13 cellular contexts compared by ENCODE assay signal in the genomic region with DNA sequence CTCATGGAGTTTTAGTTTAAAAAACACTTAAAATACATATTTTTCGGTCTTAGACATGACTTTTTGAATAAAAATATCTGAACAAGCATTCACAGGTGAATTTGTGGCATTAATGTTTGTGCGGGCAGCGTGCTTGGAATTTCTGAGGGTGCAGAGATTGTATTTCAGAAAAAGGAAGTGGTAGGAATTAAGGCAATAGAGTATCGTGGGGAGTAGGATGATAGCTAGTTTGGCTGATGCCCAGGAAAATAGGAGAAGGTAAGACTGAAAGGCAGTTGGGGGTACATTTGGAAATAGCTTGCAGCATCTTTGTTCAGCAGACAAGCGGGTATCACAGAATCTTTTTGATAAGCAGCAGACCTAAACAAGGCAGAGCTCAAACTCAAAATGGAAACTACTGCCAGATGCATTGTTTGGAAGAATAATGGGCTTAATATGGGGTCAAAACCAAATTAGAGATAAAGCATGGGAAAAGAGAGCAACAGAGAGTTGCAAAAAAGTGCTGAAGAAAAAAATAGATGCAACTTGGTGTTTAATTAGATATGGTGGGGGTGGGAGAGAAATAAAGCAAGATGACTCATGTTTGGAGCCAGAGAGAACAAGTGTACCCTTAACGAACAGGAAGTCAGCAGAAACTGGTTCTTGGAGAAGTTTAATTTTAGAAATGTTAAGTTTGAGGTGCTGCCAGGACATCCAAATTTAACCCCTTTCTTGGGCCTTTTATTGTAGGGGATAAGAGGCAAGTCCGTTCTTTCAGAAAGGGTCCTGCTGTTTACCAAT.
DNase-seq lines count a peak whose midpoint lies in the region; ATAC-seq, FAIRE-seq and TF ChIP-seq lines count a peak whose summit lies in the region.
"Had no signal": no experiment of that assay in that cellular context is flagged by ENCODE, and none has a peak within 500 bp of the region (broad histone marks: within the 10 kb centered on the region; RNA-seq: fewer than 3 reads in every experiment).

No MANE protein-coding gene starts in this region.

- no peaks in the 10 kb centered on the region for H3K27me3 Mint-ChIP-seq in CD8-positive, alpha-beta T cell (ENCODE audit: low read depth)
- no peaks in the 10 kb centered on the region for H3K27me3 Mint-ChIP-seq in naive thymus-derived CD8-positive, alpha-beta T cell
- peaks cover 3% of the 10 kb centered on the region for H3K27me3 Mint-ChIP-seq in activated T-helper 2 cell treated with anti-CD3 and anti-CD28 coated beads, Interferon-gamma antibody, Interleukin-2, Interleukin-4, amounts not matched to agents 10 μg/mL and 5 μg/mL and 100 μg/mL, durations not matched to agents 14 hours and 24 hours and 36 hours (ENCODE audit: low read depth)
- H3K27me3 Mint-ChIP-seq: activated naive CD8-positive, alpha-beta T cell had no signal

- no peaks in the 10 kb centered on the region for H3K27me3 ChIP-seq in CD8-positive, alpha-beta T cell (ENCODE audit: insufficient read depth, low read length)
- no peaks in the 10 kb centered on the region for H3K27me3 ChIP-seq in endothelial cell of umbilical vein (ENCODE audit: control insufficient read depth in 2 of 2, insufficient read depth in 2 of 2, low read length in 2 of 2)
- H3K27me3 ChIP-seq: esophagus muscularis mucosa had no signal

- TF ChIP-seq POLR2A in NB4 (IDR thresholded peaks at IDR 0.05; ENCODE audit: extremely low read depth, insufficient read length) (no peak), endothelial cell of umbilical vein (IDR thresholded peaks at IDR 0.05; ENCODE audit: low read depth, low read length) (no peak)

- no peak for DNase-seq in CD8-positive, alpha-beta T cell
- peak; percentile 64 for DNase-seq in NB4 (ENCODE audit: low read depth)
- DNase-seq in endothelial cell of umbilical vein (ENCODE audit: low read depth, low spot score) = no peak
- DNase-seq in naive thymus-derived CD8-positive, alpha-beta T cell = no peak
- no peak for DNase-seq in activated T-helper 2 cell treated with anti-CD3 and anti-CD28 coated beads, Interferon-gamma antibody, Interleukin-2, Interleukin-4, amounts not matched to agents 10 μg/mL and 5 μg/mL and 100 μg/mL, durations not matched to agents 14 hours and 24 hours and 36 hours (ENCODE audit: low spot score)
- DNase-seq in activated CD4-positive, CD25-positive, alpha-beta regulatory T cell (lab: John Stamatoyannopoulos, UW) = no peak
- DNase-seq: activated CD4-positive, alpha-beta T cell treated with anti-CD3 and anti-CD28 coated beads for 48 hours; NCI-H1436 treated with DMSO at 0.1 percent for 48 hours had no signal

- no peaks in the 10 kb centered on the region for H3K79me2 ChIP-seq in endothelial cell of umbilical vein (ENCODE audit: control insufficient read depth, insufficient read depth, low read length)

- no peaks in the 10 kb centered on the region for H3K9me1 ChIP-seq in endothelial cell of umbilical vein (replicated peaks; ENCODE audit: control insufficient read depth, extremely low read depth, insufficient read depth, low read length)

- no peak overlapping the region for H3K4me3 ChIP-seq in CD8-positive, alpha-beta T cell (ENCODE audit: low read depth, low read length)
- H3K4me3 ChIP-seq in NB4 (ENCODE audit: low read depth, low read length) (peak overlapping the region; percentile 63), endothelial cell of umbilical vein (replicated peaks in 1 of 3; ENCODE audit: insufficient read depth in 1 of 3, low read depth in 1 of 3, low read length in 3 of 3) (no peak overlapping the region)
- H3K4me3 ChIP-seq: esophagus muscularis mucosa, skin epidermis had no signal

- no peak overlapping the region for H3K4me2 ChIP-seq in endothelial cell of umbilical vein (ENCODE audit: insufficient read depth, low read length)

- H4K20me1 ChIP-seq in endothelial cell of umbilical vein (replicated peaks; ENCODE audit: control insufficient read depth, extremely low read depth, insufficient read depth, low read length) = no peaks in the 10 kb centered on the region

- H3K9me3 Mint-ChIP-seq in CD8-positive, alpha-beta T cell = no peaks in the 10 kb centered on the region
- peaks cover 0 to 3% (median 0%) of the 10 kb centered on the region in 9 donors for H3K9me3 Mint-ChIP-seq in naive thymus-derived CD8-positive, alpha-beta T cell
- no peaks in the 10 kb centered on the region for H3K9me3 Mint-ChIP-seq in activated T-helper 2 cell treated with anti-CD3 and anti-CD28 coated beads, Interferon-gamma antibody, Interleukin-2, Interleukin-4, amounts not matched to agents 10 μg/mL and 5 μg/mL and 100 μg/mL, durations not matched to agents 14 hours and 24 hours and 36 hours

- H3K9ac ChIP-seq in endothelial cell of umbilical vein (replicated peaks; ENCODE audit: extremely low read depth, insufficient read depth, low read length) = no peak overlapping the region

- H3K4me1 Mint-ChIP-seq in CD8-positive, alpha-beta T cell (ENCODE audit: low read depth) = peaks cover 13% of the 10 kb centered on the region
- peaks cover 11 to 18% (median 15%) of the 10 kb centered on the region in 4 donors for H3K4me1 Mint-ChIP-seq in naive thymus-derived CD8-positive, alpha-beta T cell
- peaks cover 11% of the 10 kb centered on the region for H3K4me1 Mint-ChIP-seq in activated T-helper 2 cell treated with anti-CD3 and anti-CD28 coated beads, Interferon-gamma antibody, Interleukin-2, Interleukin-4, amounts not matched to agents 10 μg/mL and 5 μg/mL and 100 μg/mL, durations not matched to agents 14 hours and 24 hours and 36 hours (ENCODE audit: low read depth)

- H3K4me1 ChIP-seq in CD8-positive, alpha-beta T cell (ENCODE audit: insufficient read depth, low read length) = peaks cover 7% of the 10 kb centered on the region
- no peaks in the 10 kb centered on the region for H3K4me1 ChIP-seq in endothelial cell of umbilical vein (ENCODE audit: control insufficient read depth, extremely low read depth, insufficient read depth, low read length)
- H3K4me1 ChIP-seq: esophagus muscularis mucosa had no signal

- H3K27ac Mint-ChIP-seq in CD8-positive, alpha-beta T cell = no peak overlapping the region
- peak overlapping the region in 3 of 10 donors; percentile 11 to 61 (median 60) for H3K27ac Mint-ChIP-seq in naive thymus-derived CD8-positive, alpha-beta T cell
- H3K27ac Mint-ChIP-seq in activated T-helper 2 cell treated with anti-CD3 and anti-CD28 coated beads, Interferon-gamma antibody, Interleukin-2, Interleukin-4, amounts not matched to agents 10 μg/mL and 5 μg/mL and 100 μg/mL, durations not matched to agents 14 hours and 24 hours and 36 hours = no peak overlapping the region
- H3K27ac Mint-ChIP-seq: activated naive CD8-positive, alpha-beta T cell had no signal

- H3K36me3 ChIP-seq in CD8-positive, alpha-beta T cell (ENCODE audit: insufficient read depth, low read length) = no peaks in the 10 kb centered on the region
- no peaks in the 10 kb centered on the region for H3K36me3 ChIP-seq in endothelial cell of umbilical vein (ENCODE audit: control insufficient read depth in 2 of 2, extremely low read depth in 1 of 2, insufficient read depth in 2 of 2, low read length in 2 of 2)
- H3K36me3 ChIP-seq: esophagus muscularis mucosa had no signal

- H2AFZ ChIP-seq in endothelial cell of umbilical vein (ENCODE audit: low read depth, low read length) = no peak overlapping the region

- peak overlapping the region; percentile 3 for H3K4me3 Mint-ChIP-seq in CD8-positive, alpha-beta T cell
- H3K4me3 Mint-ChIP-seq in naive thymus-derived CD8-positive, alpha-beta T cell = peak overlapping the region in 8 of 10 donors; percentile 12 to 46 (median 29)
- H3K4me3 Mint-ChIP-seq in activated T-helper 2 cell treated with anti-CD3 and anti-CD28 coated beads, Interferon-gamma antibody, Interleukin-2, Interleukin-4, amounts not matched to agents 10 μg/mL and 5 μg/mL and 100 μg/mL, durations not matched to agents 14 hours and 24 hours and 36 hours (ENCODE audit: low read depth) = no peak overlapping the region

- intact Hi-C loops in CD8-positive, alpha-beta T cell (cut with DNase I, micrococcal nuclease) = no loop called here
- intact Hi-C loops in endothelial cell of umbilical vein (cut with micrococcal nuclease) = no loop called here
- intact Hi-C loops in activated T-helper 2 cell treated with anti-CD3 and anti-CD28 coated beads, Interferon-gamma antibody, Interleukin-2, Interleukin-4, amounts not matched to agents 10 μg/mL and 5 μg/mL and 100 μg/mL, durations not matched to agents 14 hours and 24 hours and 36 hours (cut with micrococcal nuclease) = no loop called here

- H3K9me3 ChIP-seq in CD8-positive, alpha-beta T cell (ENCODE audit: low read length) = no peaks in the 10 kb centered on the region
- no peaks in the 10 kb centered on the region for H3K9me3 ChIP-seq in endothelial cell of umbilical vein (replicated peaks; ENCODE audit: control insufficient read depth, insufficient read depth, low read length)
- H3K9me3 ChIP-seq: esophagus muscularis mucosa had no signal

- dilution Hi-C loops in endothelial cell of umbilical vein (cut with MboI; ENCODE audit: extremely low pct_ligation_motif_present, low sequenced_read_pairs) = no loop called here

- no peak for FAIRE-seq in endothelial cell of umbilical vein (lab: Jason Lieb, UNC)

- ATAC-seq in CD8-positive, alpha-beta T cell = no peak
- no peak for ATAC-seq in naive thymus-derived CD8-positive, alpha-beta T cell
- ATAC-seq in GM21367 (IDR thresholded peaks at IDR 0.05; ENCODE audit: unreplicated experiment) (no peak), HG03457 (IDR thresholded peaks at IDR 0.05; ENCODE audit: unreplicated experiment) (no peak)

- no peak for TF ChIP-seq CTCF in CD8-positive, alpha-beta T cell (IDR thresholded peaks at IDR 0.05)
- TF ChIP-seq CTCF in NB4 (IDR thresholded peaks at IDR 0.05; ENCODE audit: low read depth, low read length) = no peak
- no peak for TF ChIP-seq CTCF in endothelial cell of umbilical vein (IDR thresholded peaks at IDR 0.05; ENCODE audit: extremely low read depth in 1 of 2, insufficient read depth in 1 of 2, low read depth in 1 of 2, low read length in 2 of 2)

- POLR2A ChIA-PET in CD8-positive, alpha-beta T cell (lab: Charles Lee) = interaction anchor here (0.6 kb wide), 1 partner anchor 76 kb away, joined by 3 read pairs; no protein-coding TSS in a partner anchor
- POLR2A ChIA-PET in endothelial cell of umbilical vein (lab: Charles Lee) = no interaction called here
- POLR2A ChIA-PET in naive thymus-derived CD8-positive, alpha-beta T cell (lab: Charles Lee) = no interaction called here

- H3K36me3 Mint-ChIP-seq in CD8-positive, alpha-beta T cell = no peaks in the 10 kb centered on the region
- H3K36me3 Mint-ChIP-seq in naive thymus-derived CD8-positive, alpha-beta T cell = no peaks in the 10 kb centered on the region
- H3K36me3 Mint-ChIP-seq in activated T-helper 2 cell treated with anti-CD3 and anti-CD28 coated beads, Interferon-gamma antibody, Interleukin-2, Interleukin-4, amounts not matched to agents 10 μg/mL and 5 μg/mL and 100 μg/mL, durations not matched to agents 14 hours and 24 hours and 36 hours (ENCODE audit: low read depth) = no peaks in the 10 kb centered on the region
- H3K36me3 Mint-ChIP-seq: activated naive CD8-positive, alpha-beta T cell had no signal

- CTCF ChIA-PET in CD8-positive, alpha-beta T cell (lab: Charles Lee) = interaction anchor here (1.2 kb wide), 1 partner anchor 536 kb away, joined by 3 read pairs; no protein-coding TSS in a partner anchor
- CTCF ChIA-PET in endothelial cell of umbilical vein (lab: Charles Lee) = interaction anchor here (1.0 kb wide), 1 partner anchor 15 kb away, joined by 3 read pairs; no protein-coding TSS in a partner anchor

- no TSS peak for BruUV-seq in endothelial cell of umbilical vein (replicated peaks; lab: Mats Ljungman, UMichigan)

- H3K27ac ChIP-seq in CD8-positive, alpha-beta T cell (ENCODE audit: low read depth, low read length) = no peak overlapping the region
- H3K27ac ChIP-seq in endothelial cell of umbilical vein (ENCODE audit: insufficient read depth, low read depth, low read length) = no peak overlapping the region
